Comparison of ENCODE assay signal across 1 cellular context in the genomic region with DNA sequence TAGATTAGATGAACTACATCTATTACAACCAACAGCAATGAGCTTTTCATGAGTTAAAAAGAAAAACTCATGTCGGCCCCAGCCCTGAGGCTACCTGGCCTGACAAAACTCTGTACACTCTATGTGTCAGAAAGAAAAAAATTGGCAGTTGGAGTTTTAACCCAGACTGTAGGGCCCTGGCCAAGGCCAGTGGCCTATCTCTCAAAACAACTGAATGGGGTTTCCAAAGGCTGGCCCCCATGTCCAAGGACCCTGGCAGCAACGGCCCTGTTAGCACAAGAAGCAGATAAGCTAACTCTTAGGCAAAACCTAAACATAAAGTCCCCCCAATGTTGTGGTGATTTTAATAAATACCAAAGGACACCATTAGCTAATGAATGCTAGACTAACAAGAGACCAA. TPM values are rescaled to one million over a fixed set of nuclear protein-coding genes. Genes with fewer than 3 reads are reported as not detected.
"Had no signal": no experiment of that assay in that cellular context is flagged by ENCODE, and none has a peak within 500 bp of the region (broad histone marks: within the 10 kb centered on the region; RNA-seq: fewer than 3 reads in every experiment).

No MANE protein-coding gene starts in this region.

RNA-seq across cellular contexts. Expression of a gene that starts 59.9 kb away (rescaled TPM):
- total RNA-seq: esophagus mucosa had no signal
